10 cellular contexts compared by ENCODE assay signal in genomic region chr15:78977091-78977571, GRCh38. TPM values are rescaled to one million over a fixed set of nuclear protein-coding genes. Genes with fewer than 3 reads are reported as not detected.
A peak's percentile ranks its signal among the peaks of the same experiment; 100 is the strongest.
DNase-seq lines count a peak whose midpoint lies in the region; ATAC-seq and TF ChIP-seq lines count a peak whose summit lies in the region.
"Had no signal": no experiment of that assay in that cellular context is flagged by ENCODE, and none has a peak within 500 bp of the region (broad histone marks: within the 10 kb centered on the region; RNA-seq: fewer than 3 reads in every experiment).

No MANE protein-coding gene starts in this region.

- peak; percentile 66 for ATAC-seq in GM18909 (IDR thresholded peaks at IDR 0.05; ENCODE audit: poor library complexity, unreplicated experiment)
- ATAC-seq in HG02588 (IDR thresholded peaks at IDR 0.05; ENCODE audit: unreplicated experiment), result peak; percentile 64
- no peak for ATAC-seq in CD4-positive, alpha-beta T cell (ENCODE audit: poor library complexity)
- ATAC-seq: Panc1 had no signal

- peaks cover 5% of the 10 kb centered on the region for H3K27me3 Mint-ChIP-seq in IgD-negative memory B cell
- H3K27me3 Mint-ChIP-seq in CD4-positive, alpha-beta T cell, result no peaks in the 10 kb centered on the region

- peaks cover 0 to 2% of the 10 kb centered on the region in 2 donors for H3K36me3 ChIP-seq in mucosa of rectum (ENCODE audit: control insufficient read depth in 2 of 2, insufficient read depth in 2 of 2, low read length in 2 of 2)

- H3K9ac ChIP-seq in mucosa of rectum (ENCODE audit: low read depth in 1 of 2, low read length in 2 of 2), result no peak overlapping the region

- peaks cover 30 to 37% (median 36%) of the 10 kb centered on the region in 3 donors for H3K4me1 Mint-ChIP-seq in IgD-negative memory B cell
- H3K4me1 Mint-ChIP-seq in CD4-positive, alpha-beta T cell (ENCODE audit: low read depth), result no peaks in the 10 kb centered on the region

- H3K4me3 Mint-ChIP-seq in IgD-negative memory B cell, result peak overlapping the region; percentile 47 to 87 (median 71)
- no peak overlapping the region for H3K4me3 Mint-ChIP-seq in CD4-positive, alpha-beta T cell

- CTCF ChIA-PET in CD4-positive, alpha-beta T cell (lab: Charles Lee), result no interaction called here

- H3K27me3 ChIP-seq in mucosa of rectum (ENCODE audit: control insufficient read depth in 2 of 2, insufficient read depth in 2 of 2, low read length in 2 of 2), result no peaks in the 10 kb centered on the region
- H3K27me3 ChIP-seq in CD4-positive, alpha-beta T cell (ENCODE audit: control insufficient read depth, insufficient read depth, low read length), result no peaks in the 10 kb centered on the region

- intact Hi-C loops in CD4-positive, alpha-beta T cell (cut with DNase I, micrococcal nuclease), result no loop called here

- peak overlapping the region; percentile 37 to 58 for H3K27ac ChIP-seq in mucosa of rectum (ENCODE audit: low read depth in 2 of 2, low read length in 2 of 2)
- H3K27ac ChIP-seq in CD4-positive, alpha-beta T cell (ENCODE audit: low read depth, low read length), result no peak overlapping the region

- H3K9me3 Mint-ChIP-seq in IgD-negative memory B cell, result no peaks in the 10 kb centered on the region
- H3K9me3 Mint-ChIP-seq in CD4-positive, alpha-beta T cell, result no peaks in the 10 kb centered on the region

- peaks cover 6 to 13% of the 10 kb centered on the region in 2 donors for H3K4me1 ChIP-seq in mucosa of rectum (ENCODE audit: control insufficient read depth in 2 of 2, insufficient read depth in 2 of 2, low read length in 2 of 2)

- no peak for TF ChIP-seq CTCF in CD4-positive, alpha-beta T cell (IDR thresholded peaks at IDR 0.05)

- peaks cover 2% of the 10 kb centered on the region for H3K36me3 Mint-ChIP-seq in IgD-negative memory B cell
- H3K36me3 Mint-ChIP-seq in CD4-positive, alpha-beta T cell (ENCODE audit: low read depth), result no peaks in the 10 kb centered on the region

- no peak overlapping the region for H3K4me3 ChIP-seq in mucosa of rectum (ENCODE audit: low read length in 2 of 2)

- POLR2A ChIA-PET in CD4-positive, alpha-beta T cell (lab: Charles Lee), result no interaction called here

- H3K27ac Mint-ChIP-seq in IgD-negative memory B cell, result peak overlapping the region; percentile 89 to 99 (median 95)
- no peak overlapping the region for H3K27ac Mint-ChIP-seq in CD4-positive, alpha-beta T cell

- no peak for DNase-seq in activated naive CD4-positive, alpha-beta T cell treated with Interleukin-2 at 50 U/mL for 16 hours
- DNase-seq in NCI-H510A (lab: John Stamatoyannopoulos, UW) (no peak), NCI-H526 treated with DMSO at 0.1 percent for 48 hours (lab: John Stamatoyannopoulos, UW) (no peak)
- DNase-seq in CD4-positive, alpha-beta T cell, result no peak
- DNase-seq: activated gamma-delta T cell treated with Interleukin-2 at 50 U/mL for 16 hours had no signal

- H3K9me3 ChIP-seq in mucosa of rectum (ENCODE audit: control insufficient read depth in 2 of 2, low read length in 2 of 2), result no peaks in the 10 kb centered on the region
- no peaks in the 10 kb centered on the region for H3K9me3 ChIP-seq in CD4-positive, alpha-beta T cell (ENCODE audit: control insufficient read depth, low read length)

RNA-seq across cellular contexts. Expression of gene CTSH, which starts 32.3 kb away (rescaled TPM):
- 615 TPM for polyA plus RNA-seq in IgD-negative memory B cell
- 10 to 100 TPM; 11.1 to 11.4 TPM for total RNA-seq in CD4-positive, alpha-beta T cell
